In genomic region chr20:10131612-10132345, GRCh38 we compare ENCODE assay signal across 10 cellular contexts.
DNase-seq lines count a peak whose midpoint lies in the region; ATAC-seq and TF ChIP-seq lines count a peak whose summit lies in the region.
"Had no signal": no experiment of that assay in that cellular context is flagged by ENCODE, and none has a peak within 500 bp of the region (broad histone marks: within the 10 kb centered on the region; RNA-seq: fewer than 3 reads in every experiment).

No MANE protein-coding gene starts in this region.

- POLR2A ChIA-PET in activated CD4-positive, alpha-beta T cell treated with anti-CD3 and anti-CD28 coated beads for 36 hours (lab: Charles Lee): no interaction called here

- no peaks in the 10 kb centered on the region for H3K9me3 ChIP-seq in mucosa of descending colon
- H3K9me3 ChIP-seq: vagina had no signal

- DNase-seq in DMS 273 (lab: John Stamatoyannopoulos, UW; ENCODE audit: unreplicated experiment): peak; percentile 87
- DNase-seq in NCI-H446 (lab: John Stamatoyannopoulos, UW): peak; percentile 81 to 86
- peak; percentile 47 for DNase-seq in fibroblast of gingiva (ENCODE audit: low read depth)
- DNase-seq in mucosa of descending colon: no peak
- no peak for DNase-seq in activated CD4-positive, alpha-beta T cell treated with anti-CD3 and anti-CD28 coated beads for 36 hours
- DNase-seq in NCI-H187 (lab: John Stamatoyannopoulos, UW): no peak

- H3K36me3 ChIP-seq in mucosa of descending colon (ENCODE audit: low read depth): no peaks in the 10 kb centered on the region
- H3K36me3 ChIP-seq: vagina had no signal

- CTCF ChIA-PET in activated CD4-positive, alpha-beta T cell treated with anti-CD3 and anti-CD28 coated beads for 36 hours (lab: Charles Lee): no interaction called here

- peaks cover 6% of the 10 kb centered on the region for H3K27me3 Mint-ChIP-seq in activated CD4-positive, alpha-beta T cell treated with anti-CD3 and anti-CD28 coated beads for 36 hours

- ATAC-seq in mucosa of descending colon: peak; percentile 35
- ATAC-seq in HG03045 (IDR thresholded peaks at IDR 0.05; ENCODE audit: unreplicated experiment): no peak
- no peak for ATAC-seq in activated CD4-positive, alpha-beta T cell treated with anti-CD3 and anti-CD28 coated beads for 36 hours
- no peak for ATAC-seq in HG03342 (IDR thresholded peaks at IDR 0.05; ENCODE audit: unreplicated experiment)

- no peaks in the 10 kb centered on the region for H3K9me3 Mint-ChIP-seq in activated CD4-positive, alpha-beta T cell treated with anti-CD3 and anti-CD28 coated beads for 36 hours (ENCODE audit: low read depth)
- H3K9me3 Mint-ChIP-seq: central memory CD8-positive, alpha-beta T cell had no signal

- H3K4me3 ChIP-seq in mucosa of descending colon: no peak overlapping the region
- H3K4me3 ChIP-seq: vagina had no signal

- intact Hi-C loops in mucosa of descending colon (cut with DNase I, micrococcal nuclease): no loop called here
- intact Hi-C loops in activated CD4-positive, alpha-beta T cell treated with anti-CD3 and anti-CD28 coated beads for 36 hours (cut with DNase I, micrococcal nuclease): no loop called here

- no peak overlapping the region for H3K4me3 Mint-ChIP-seq in activated CD4-positive, alpha-beta T cell treated with anti-CD3 and anti-CD28 coated beads for 36 hours
- H3K4me3 Mint-ChIP-seq: central memory CD8-positive, alpha-beta T cell had no signal

- no peaks in the 10 kb centered on the region for H3K36me3 Mint-ChIP-seq in activated CD4-positive, alpha-beta T cell treated with anti-CD3 and anti-CD28 coated beads for 36 hours (ENCODE audit: low read depth)

- no peaks in the 10 kb centered on the region for H3K4me1 Mint-ChIP-seq in activated CD4-positive, alpha-beta T cell treated with anti-CD3 and anti-CD28 coated beads for 36 hours
- H3K4me1 Mint-ChIP-seq: central memory CD8-positive, alpha-beta T cell had no signal

- no peak overlapping the region for H3K27ac Mint-ChIP-seq in activated CD4-positive, alpha-beta T cell treated with anti-CD3 and anti-CD28 coated beads for 36 hours

- H3K4me1 ChIP-seq in mucosa of descending colon (ENCODE audit: low read depth): no peaks in the 10 kb centered on the region
- H3K4me1 ChIP-seq: vagina had no signal

- no peak for TF ChIP-seq CTCF in mucosa of descending colon (IDR thresholded peaks at IDR 0.05)

Comparison
In these comparisons a context has a peak if more than half of its experiments do, and no peak if none do; other contexts are left out.
1. DNase-seq: peak in DMS 273 (single experiment), NCI-H446 (2 of 2) and fibroblast of gingiva (single experiment); none in mucosa of descending colon (0 of 3), activated CD4-positive, alpha-beta T cell treated with anti-CD3 and anti-CD28 coated beads for 36 hours (single experiment) and NCI-H187 (0 of 2).